Comparison of ENCODE assay signal across 8 cellular contexts in the genomic region with DNA sequence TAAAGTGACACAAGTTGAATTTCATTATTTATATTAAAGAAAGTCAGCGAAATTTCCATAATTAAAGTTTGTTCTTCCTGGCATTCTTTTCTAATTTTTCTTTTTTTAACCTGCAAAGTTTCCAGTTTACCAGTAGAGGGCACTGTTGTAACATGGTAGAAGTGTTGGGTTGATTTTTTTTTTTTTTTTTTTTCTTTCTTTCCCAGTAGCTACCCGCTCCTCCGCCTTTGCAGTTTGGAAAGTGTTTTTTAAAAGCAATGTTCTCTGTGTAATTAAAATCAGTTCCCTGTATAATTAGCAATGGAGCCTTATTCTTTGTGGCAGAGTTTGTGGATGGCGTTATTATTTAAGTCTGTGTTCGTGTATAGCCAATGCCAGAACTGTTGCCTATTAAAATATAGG. TPM values are rescaled to one million over a fixed set of nuclear protein-coding genes. Genes with fewer than 3 reads are reported as not detected.
DNase-seq lines count a peak whose midpoint lies in the region; ATAC-seq, FAIRE-seq and TF ChIP-seq lines count a peak whose summit lies in the region.

No MANE protein-coding gene starts in this region.

- H3K4me3 ChIP-seq in RWPE2 (ENCODE audit: severe bottlenecking) = no peak overlapping the region

- no peaks in the 10 kb centered on the region for H3K9me3 ChIP-seq in RWPE2 (ENCODE audit: severe bottlenecking)

- H3K4me3 Mint-ChIP-seq in neural crest cell = no peak overlapping the region

- H3K36me3 ChIP-seq in RWPE2 (ENCODE audit: low read depth) = no peaks in the 10 kb centered on the region; the same call in 1 of the 2 replicates

- FAIRE-seq in GM18507 (lab: Jason Lieb, UNC) = peak; percentile 47
- FAIRE-seq in endometrium (lab: Jason Lieb, UNC) = peak; percentile 97

- no peaks in the 10 kb centered on the region for H3K4me1 Mint-ChIP-seq in neural crest cell

- H3K9me3 Mint-ChIP-seq in neural crest cell = no peaks in the 10 kb centered on the region

- H3K27me3 Mint-ChIP-seq in neural crest cell (ENCODE audit: low read depth) = no peaks in the 10 kb centered on the region

- no peaks in the 10 kb centered on the region for H3K36me3 Mint-ChIP-seq in neural crest cell (ENCODE audit: low read depth)

- ATAC-seq in RWPE2 (ENCODE audit: low read depth) (no peak), GM19463 (IDR thresholded peaks at IDR 0.05; ENCODE audit: unreplicated experiment) (no peak), HG02588 (IDR thresholded peaks at IDR 0.05; ENCODE audit: unreplicated experiment) (no peak)
- ATAC-seq in activated CD4-positive, CD25-positive, alpha-beta regulatory T cell treated with anti-CD3 and anti-CD28 coated beads, Interleukin-2, amount 50 U/mL, for 24 hours = no peak

- TF ChIP-seq CTCF in C4-2B (conservative IDR thresholded peaks at IDR 0.05) (peak; percentile 89), RWPE2 (IDR thresholded peaks at IDR 0.05; ENCODE audit: poor library complexity, severe bottlenecking) (peak; percentile 92), neural crest cell (conservative IDR thresholded peaks at IDR 0.05) (peak; percentile 86)

- no peak overlapping the region for H3K27ac ChIP-seq in C4-2B
- H3K27ac ChIP-seq in RWPE2 (ENCODE audit: poor library complexity, severe bottlenecking) = no peak overlapping the region

- H3K27ac Mint-ChIP-seq in neural crest cell (ENCODE audit: unreplicated experiment) = no peak overlapping the region

- H3K4me1 ChIP-seq in RWPE2 (ENCODE audit: insufficient read depth, poor library complexity, severe bottlenecking) = no peaks in the 10 kb centered on the region

- H3K27me3 ChIP-seq in RWPE2 (ENCODE audit: insufficient read depth, poor library complexity, severe bottlenecking) = no peaks in the 10 kb centered on the region

- DNase-seq in GM18507 (ENCODE audit: extremely low spot score, insufficient read length, low read depth) = no peak
- DNase-seq in RWPE2 (ENCODE audit: low spot score) = no peak
- DNase-seq in neural crest cell (ENCODE audit: low read depth, low spot score) = no peak

RNA-seq across cellular contexts. Expression of a gene that starts 53.7 kb away (rescaled TPM):
- 11.5 and 11.8 TPM in 2 replicates for total RNA-seq in neural crest cell
